ENCODE assay signal across 13 cellular contexts in the genomic region with DNA sequence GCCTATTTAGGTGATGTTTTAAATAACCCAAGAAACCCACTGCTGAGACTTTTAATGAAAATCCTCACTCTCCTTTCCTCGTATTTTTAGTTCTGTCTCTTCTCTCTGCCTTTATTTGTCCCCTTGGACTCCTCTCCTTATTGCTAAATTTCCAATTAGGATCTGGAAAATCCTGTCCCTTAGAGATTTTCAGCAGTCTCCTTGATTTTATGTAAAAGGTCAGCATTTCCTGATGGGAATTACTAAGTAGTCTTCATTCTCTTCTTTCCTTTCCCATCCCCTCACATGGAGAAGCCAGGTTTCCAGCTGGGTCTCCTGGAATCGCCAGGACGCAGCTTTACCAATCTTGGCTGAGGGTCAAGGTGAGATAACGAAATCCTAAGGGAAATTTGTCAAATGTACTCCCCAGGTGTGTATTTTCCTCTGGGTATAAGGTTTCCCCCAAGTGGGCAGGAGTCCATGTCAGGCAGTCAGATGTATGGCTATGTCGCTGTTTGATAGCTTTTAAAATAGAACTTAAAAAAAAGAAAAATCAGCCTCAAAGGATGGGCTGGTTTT. TPM values are rescaled to one million over a fixed set of nuclear protein-coding genes. Genes with fewer than 3 reads are reported as not detected.
A peak's percentile ranks its signal among the peaks of the same experiment; 100 is the strongest.
DNase-seq lines count a peak whose midpoint lies in the region; ATAC-seq and TF ChIP-seq lines count a peak whose summit lies in the region.
"Had no signal": no experiment of that assay in that cellular context is flagged by ENCODE, and none has a peak within 500 bp of the region (broad histone marks: within the 10 kb centered on the region; RNA-seq: fewer than 3 reads in every experiment).

No MANE protein-coding gene starts in this region.

- DNase-seq in Calu3 (no peak), SJSA1 (ENCODE audit: low read depth in 1 of 2, low spot score in 2 of 2) (peak in 1 of 2 experiments; percentile 52), fibroblast of lung (ENCODE audit: low read depth in 2 of 2) (no peak), sigmoid colon (no peak), omental fat pad (ENCODE audit: low spot score) (no peak), NCI-H1048 (lab: John Stamatoyannopoulos, UW) (no peak), middle frontal gyrus (ENCODE audit: extremely low spot score, low spot score) (no peak), ecto neural progenitor cell (ENCODE audit: low spot score) (no peak)
- DNase-seq: activated CD8-positive, alpha-beta T cell treated with anti-CD3 and anti-CD28 coated beads for 36 hours; activated effector memory CD4-positive, alpha-beta T cell treated with anti-CD3 and anti-CD28 coated beads, Interleukin-2, amount 50 U/mL, for 16 hours; NCI-H524 treated with DMSO at 0.1 percent for 48 hours had no signal

- no peak overlapping the region for H2AFZ ChIP-seq in fibroblast of lung (ENCODE audit: low read length)

- CTCF ChIA-PET in Calu3 (lab: Charles Lee), result interaction anchor here (1.5 to 1.6 kb wide), 2 partner anchors 11 to 14 kb away, joined by 3 to 5 read pairs; no protein-coding TSS in a partner anchor

- H3K4me3 ChIP-seq in SJSA1, result peak overlapping the region; percentile 4
- H3K4me3 ChIP-seq in fibroblast of lung (replicated peaks in 1 of 4; ENCODE audit: control extremely low read depth in 1 of 4, insufficient read depth in 1 of 4, low read depth in 3 of 4, low read length in 4 of 4), result peak overlapping the region in 1 of 4 experiments; percentile 3
- H3K4me3 ChIP-seq in sigmoid colon, result peak overlapping the region in 2 of 4 donors; percentile 10 to 20
- H3K4me3 ChIP-seq: prostate gland had no signal

- 36 to 70% methylated on average over 5 of the region's 5 CpGs for WGBS in sigmoid colon, 2 donors

- no peaks in the 10 kb centered on the region for H3K79me2 ChIP-seq in fibroblast of lung (ENCODE audit: control insufficient read depth, insufficient read depth, low read length)

- ATAC-seq in omental fat pad (ENCODE audit: low FRiP score), result no peak

- no peak for TF ChIP-seq EP300 in sigmoid colon (IDR thresholded peaks at IDR 0.05)

- peaks cover 83% of the 10 kb centered on the region for H3K36me3 Mint-ChIP-seq in Calu3 (ENCODE audit: insufficient read depth, unreplicated experiment)

- intact Hi-C loops in Calu3 (cut with micrococcal nuclease; ENCODE audit: unreplicated experiment), result no loop called here
- intact Hi-C loops in sigmoid colon (cut with DNase I), result loop anchor here (10.0 kb wide), 1 partner anchor 568 kb away; a partner anchor contains a TSS

- H3K27ac Mint-ChIP-seq in Calu3 (ENCODE audit: unreplicated experiment), result peak overlapping the region; percentile 86
- H3K27ac Mint-ChIP-seq: activated CD8-positive, alpha-beta T cell treated with anti-CD3 and anti-CD28 coated beads for 36 hours; stimulated activated naive CD8-positive, alpha-beta T cell treated with anti-CD3 and anti-CD28 coated beads, Interleukin-15, Interleukin-2, amounts not matched to agents 100 ng/mL and 50 ng/mL, for 24 hours had no signal

- TF ChIP-seq CTCF in Calu3 (IDR thresholded peaks at IDR 0.05; ENCODE audit: unreplicated experiment), result no peak
- no peak for TF ChIP-seq CTCF in fibroblast of lung (conservative IDR thresholded peaks at IDR 0.05 in 1 of 2, IDR thresholded peaks at IDR 0.05 in 1 of 2; ENCODE audit: low read depth in 1 of 2, low read length in 2 of 2)
- TF ChIP-seq CTCF in sigmoid colon (IDR thresholded peaks at IDR 0.05), result no peak
- TF ChIP-seq CTCF in omental fat pad (IDR thresholded peaks at IDR 0.05), result no peak

- no peaks in the 10 kb centered on the region for H3K9me3 Mint-ChIP-seq in Calu3 (ENCODE audit: low read depth, unreplicated experiment)
- H3K9me3 Mint-ChIP-seq: activated CD8-positive, alpha-beta T cell treated with anti-CD3 and anti-CD28 coated beads for 36 hours; stimulated activated naive CD8-positive, alpha-beta T cell treated with anti-CD3 and anti-CD28 coated beads, Interleukin-15, Interleukin-2, amounts not matched to agents 100 ng/mL and 50 ng/mL, for 24 hours had no signal

- no peaks in the 10 kb centered on the region for H3K27me3 ChIP-seq in SJSA1 (replicated peaks)
- H3K27me3 ChIP-seq in fibroblast of lung (ENCODE audit: control insufficient read depth, insufficient read depth, low read length), result no peaks in the 10 kb centered on the region
- H3K27me3 ChIP-seq in sigmoid colon, result no peaks in the 10 kb centered on the region

- H3K9ac ChIP-seq in fibroblast of lung (ENCODE audit: insufficient read depth, low read length), result no peak overlapping the region

- H3K4me1 ChIP-seq in SJSA1 (replicated peaks), result peaks cover 51% of the 10 kb centered on the region
- peaks cover 17% of the 10 kb centered on the region for H3K4me1 ChIP-seq in fibroblast of lung (ENCODE audit: control insufficient read depth, extremely low read depth, insufficient read depth, low read length)
- H3K4me1 ChIP-seq in sigmoid colon, result peaks cover 0 to 53% (median 48%) of the 10 kb centered on the region in 4 donors
- H3K4me1 ChIP-seq: prostate gland had no signal

- H3K36me3 ChIP-seq in SJSA1, result peaks cover 32% of the 10 kb centered on the region
- H3K36me3 ChIP-seq in fibroblast of lung (ENCODE audit: control insufficient read depth, insufficient read depth, low read length), result peaks cover 16% of the 10 kb centered on the region
- H3K36me3 ChIP-seq in sigmoid colon, result no peaks in the 10 kb centered on the region
- H3K36me3 ChIP-seq: prostate gland had no signal

- H3K4me2 ChIP-seq in fibroblast of lung (ENCODE audit: extremely low read depth, insufficient read depth, low read length), result no peak overlapping the region

- TF ChIP-seq POLR2A in sigmoid colon (IDR thresholded peaks at IDR 0.05), result no peak

- H3K27ac ChIP-seq in SJSA1 (peak overlapping the region; percentile 79), fibroblast of lung (ENCODE audit: insufficient read depth, low read length) (peak overlapping the region; percentile 72), sigmoid colon (peak overlapping the region; percentile 47 to 75 (median 57))

- no peaks in the 10 kb centered on the region for H3K9me3 ChIP-seq in SJSA1 (replicated peaks)
- no peaks in the 10 kb centered on the region for H3K9me3 ChIP-seq in fibroblast of lung (ENCODE audit: control insufficient read depth, insufficient read depth, low read depth, low read length)
- no peaks in the 10 kb centered on the region for H3K9me3 ChIP-seq in sigmoid colon
- H3K9me3 ChIP-seq: prostate gland had no signal

- no peaks in the 10 kb centered on the region for H3K4me1 Mint-ChIP-seq in Calu3 (ENCODE audit: low read depth, unreplicated experiment)

- no peaks in the 10 kb centered on the region for H4K20me1 ChIP-seq in fibroblast of lung (ENCODE audit: control insufficient read depth, extremely low read depth, insufficient read depth, low read length)

- H3K4me3 Mint-ChIP-seq in Calu3 (ENCODE audit: low read depth, unreplicated experiment), result no peak overlapping the region
- H3K4me3 Mint-ChIP-seq: activated CD8-positive, alpha-beta T cell treated with anti-CD3 and anti-CD28 coated beads for 36 hours; stimulated activated naive CD8-positive, alpha-beta T cell treated with anti-CD3 and anti-CD28 coated beads, Interleukin-15, Interleukin-2, amounts not matched to agents 100 ng/mL and 50 ng/mL, for 24 hours had no signal

- no TSS peak for BruUV-seq in Calu3 (replicated peaks; lab: Mats Ljungman, UMichigan)

- no peaks in the 10 kb centered on the region for H3K27me3 Mint-ChIP-seq in Calu3 (ENCODE audit: unreplicated experiment)

RNA-seq across cellular contexts. Expression of a gene that starts 11.7 kb away (rescaled TPM):
- total RNA-seq in Calu3 (2022) (48.3 and 60.4 TPM in 2 replicates), fibroblast of lung (110 and 299 TPM in 2 replicates), sigmoid colon (10 to 100 TPM in 3 of 4 donors, 1 to 10 TPM in 1; 9.9 to 40.7 (median 20.9) TPM), omental fat pad (10 to 100 TPM; 15.8 to 45.9 (median 29.1) TPM)
- total RNA-seq in SJSA1 (2014; rRNA removed; shearing (Covaris generic)), result 12.6 and 43.4 TPM in 2 replicates
- polyA plus RNA-seq in fibroblast of lung (93.9 and 112 TPM in 2 replicates), sigmoid colon (1 to 10 TPM in 1 of 3 donors, not detected in 2; 3.3 TPM)
- polyA plus RNA-seq in fibroblast of lung (2012), result 107 and 115 TPM in 2 replicates
- 24.9 and 28.7 TPM in 2 replicates for polyA minus RNA-seq in fibroblast of lung (ENCODE audit: low replicate concordance)
